Comparison of ENCODE assay signal across 6 cellular contexts in genomic region chr16:30996324-30996999, GRCh38. TPM values are rescaled to one million over a fixed set of nuclear protein-coding genes. Genes with fewer than 3 reads are reported as not detected.
A peak's percentile ranks its signal among the peaks of the same experiment; 100 is the strongest.
DNase-seq lines count a peak whose midpoint lies in the region; ATAC-seq and TF ChIP-seq lines count a peak whose summit lies in the region.

No MANE protein-coding gene starts in this region.

- peaks cover 34% of the 10 kb centered on the region for H3K4me1 Mint-ChIP-seq in activated CD8-positive, alpha-beta T cell treated with anti-CD3 and anti-CD28 coated beads, Interleukin-2, amount 10 ng/mL, durations not matched to agents 7 days and 5 days (ENCODE audit: low read depth)

- H2BK120ac ChIP-seq in mesenchymal stem cell (ENCODE audit: low read depth, low read length) = peak overlapping the region; percentile 51

- H3K4me1 ChIP-seq in mesenchymal stem cell (ENCODE audit: control insufficient read depth, insufficient read depth, low read depth, low read length) = peaks cover 24% of the 10 kb centered on the region

- no peak overlapping the region for H3K4ac ChIP-seq in mesenchymal stem cell (ENCODE audit: low read depth in 1 of 2, low read length in 2 of 2)

- CTCF ChIA-PET in activated CD8-positive, alpha-beta T cell treated with anti-CD3 and anti-CD28 coated beads, Interleukin-2, amount 10 ng/mL, durations not matched to agents 7 days and 5 days (lab: Charles Lee) = interaction anchor here (1.0 to 1.2 kb wide), 3 partner anchors 12 to 464 kb away, joined by 3 to 6 read pairs (median 4); partner anchors contain the start of gene HSD3B7

- no peak for ATAC-seq in activated CD8-positive, alpha-beta T cell treated with anti-CD3 and anti-CD28 coated beads, Interleukin-2, amount 10 ng/mL, durations not matched to agents 7 days and 5 days
- no peak for ATAC-seq in HG03469 (IDR thresholded peaks at IDR 0.05; ENCODE audit: unreplicated experiment)
- no peak for ATAC-seq in GM21717 (IDR thresholded peaks at IDR 0.05; ENCODE audit: unreplicated experiment)

- no peak for DNase-seq in activated CD8-positive, alpha-beta T cell treated with anti-CD3 and anti-CD28 coated beads, Interleukin-2, amount 10 ng/mL, durations not matched to agents 7 days and 5 days
- DNase-seq in mesenchymal stem cell = peak; percentile 20
- no peak for DNase-seq in mesenteric fat pad (ENCODE audit: low spot score)

- H2BK5ac ChIP-seq in mesenchymal stem cell (ENCODE audit: low read depth, low read length, poor library complexity, severe bottlenecking) = peak overlapping the region; percentile 31

- H3K23ac ChIP-seq in mesenchymal stem cell (ENCODE audit: low read length in 2 of 2) = no peak overlapping the region

- H3K4me3 ChIP-seq in GM12875 (ENCODE audit: low read depth, low read length) (peak overlapping the region; percentile 45), mesenchymal stem cell (ENCODE audit: insufficient read depth in 1 of 2, low read depth in 1 of 2, low read length in 2 of 2) (peak overlapping the region; percentile 36 to 78)

- H3K9me3 ChIP-seq in mesenchymal stem cell (ENCODE audit: control insufficient read depth, low read length) = no peaks in the 10 kb centered on the region

- no peaks in the 10 kb centered on the region for H3K9me3 Mint-ChIP-seq in activated CD8-positive, alpha-beta T cell treated with anti-CD3 and anti-CD28 coated beads, Interleukin-2, amount 10 ng/mL, durations not matched to agents 7 days and 5 days (ENCODE audit: insufficient read depth)

- peak overlapping the region; percentile 14 to 73 for H3K18ac ChIP-seq in mesenchymal stem cell (ENCODE audit: low read depth in 1 of 2, low read length in 2 of 2)

- H3K27ac Mint-ChIP-seq in activated CD8-positive, alpha-beta T cell treated with anti-CD3 and anti-CD28 coated beads, Interleukin-2, amount 10 ng/mL, durations not matched to agents 7 days and 5 days = peak overlapping the region; percentile 94

- peaks cover 3% of the 10 kb centered on the region for H3K79me1 ChIP-seq in mesenchymal stem cell (replicated peaks; ENCODE audit: low read length, poor library complexity, severe bottlenecking)

- no peak overlapping the region for H2BK15ac ChIP-seq in mesenchymal stem cell (ENCODE audit: low read depth, poor library complexity, severe bottlenecking)

- peak overlapping the region; percentile 86 for H3K9ac ChIP-seq in mesenchymal stem cell (ENCODE audit: low read length)

- peak overlapping the region in 1 of 2 experiments; percentile 1 for H3K14ac ChIP-seq in mesenchymal stem cell (ENCODE audit: low read length in 2 of 2)

- H3K36me3 Mint-ChIP-seq in activated CD8-positive, alpha-beta T cell treated with anti-CD3 and anti-CD28 coated beads, Interleukin-2, amount 10 ng/mL, durations not matched to agents 7 days and 5 days (ENCODE audit: low read depth) = no peaks in the 10 kb centered on the region

- H2AFZ ChIP-seq in mesenchymal stem cell (ENCODE audit: low read depth, low read length) = no peak overlapping the region

- H3K27ac ChIP-seq in mesenchymal stem cell (ENCODE audit: low read length, poor library complexity, severe bottlenecking) = peak overlapping the region; percentile 62

- H3K4me3 Mint-ChIP-seq in activated CD8-positive, alpha-beta T cell treated with anti-CD3 and anti-CD28 coated beads, Interleukin-2, amount 10 ng/mL, durations not matched to agents 7 days and 5 days = peak overlapping the region; percentile 92

- WGBS in mesenchymal stem cell = 33% methylated on average over 25 of the region's 25 CpGs

- H4K8ac ChIP-seq in mesenchymal stem cell (ENCODE audit: low read length) = peak overlapping the region; percentile 89

- peak overlapping the region; percentile 70 for H4K91ac ChIP-seq in mesenchymal stem cell (ENCODE audit: low read length)

- no peaks in the 10 kb centered on the region for H3K27me3 ChIP-seq in mesenchymal stem cell (ENCODE audit: control insufficient read depth in 1 of 2, insufficient read depth in 1 of 2, low read length in 2 of 2)

- H3K36me3 ChIP-seq in mesenchymal stem cell (ENCODE audit: control insufficient read depth in 1 of 2, insufficient read depth in 2 of 2, low read depth in 1 of 2, low read length in 2 of 2) = peaks cover 9 to 25% of the 10 kb centered on the region in 2 experiments

- peak overlapping the region; percentile 61 for H3K4me2 ChIP-seq in mesenchymal stem cell (ENCODE audit: low read length, poor library complexity, severe bottlenecking)

- peak overlapping the region; percentile 26 for H2AK5ac ChIP-seq in mesenchymal stem cell (ENCODE audit: low read length, severe bottlenecking)

- H2BK12ac ChIP-seq in mesenchymal stem cell (ENCODE audit: low read length in 2 of 2) = no peak overlapping the region

- POLR2A ChIA-PET in activated CD8-positive, alpha-beta T cell treated with anti-CD3 and anti-CD28 coated beads, Interleukin-2, amount 10 ng/mL, durations not matched to agents 7 days and 5 days (lab: Charles Lee) = interaction anchor here (1.0 to 1.6 kb wide), 4 partner anchors 9 to 184 kb away, joined by 3 to 13 read pairs (median 6); partner anchors contain the start of genes FUS, ZNF646 and ZNF668

- H3K27me3 Mint-ChIP-seq in activated CD8-positive, alpha-beta T cell treated with anti-CD3 and anti-CD28 coated beads, Interleukin-2, amount 10 ng/mL, durations not matched to agents 7 days and 5 days (ENCODE audit: low read depth) = peaks cover 2% of the 10 kb centered on the region

- no peak for TF ChIP-seq CTCF in GM12875 (IDR thresholded peaks at IDR 0.05; ENCODE audit: borderline replicate concordance, insufficient read depth, low read depth, low read length)

RNA-seq across cellular contexts. Expression of gene HSD3B7, which starts 11.5 kb away (rescaled TPM):
- total RNA-seq in activated CD8-positive, alpha-beta T cell treated with anti-CD3 and anti-CD28 coated beads, Interleukin-2, amount 10 ng/mL, durations not matched to agents 7 days and 5 days = 1 to 10 TPM; 6.3 to 7.8 TPM
- polyA plus RNA-seq in mesenchymal stem cell (2013, experiment 1 of 2) = 9.2 TPM
- polyA plus RNA-seq in mesenchymal stem cell (2013, experiment 2 of 2) = 9.4 TPM
- 51.1 TPM for total RNA-seq in mesenteric fat pad

RNA-seq across cellular contexts. Expression of gene STX1B, which starts 14.0 kb away (rescaled TPM):
- 1 to 10 TPM; 1.7 to 2.2 TPM for total RNA-seq in activated CD8-positive, alpha-beta T cell treated with anti-CD3 and anti-CD28 coated beads, Interleukin-2, amount 10 ng/mL, durations not matched to agents 7 days and 5 days
- 0.47 TPM for polyA plus RNA-seq in mesenchymal stem cell (2013, experiment 1 of 2)
- 0.37 TPM for polyA plus RNA-seq in mesenchymal stem cell (2013, experiment 2 of 2)
- 1.5 TPM for total RNA-seq in mesenteric fat pad

RNA-seq across cellular contexts. Expression of gene STX4, which starts 36.9 kb away (rescaled TPM):
- 10 to 100 TPM; 46.4 to 53.5 TPM for total RNA-seq in activated CD8-positive, alpha-beta T cell treated with anti-CD3 and anti-CD28 coated beads, Interleukin-2, amount 10 ng/mL, durations not matched to agents 7 days and 5 days
- 80.0 TPM for polyA plus RNA-seq in mesenchymal stem cell (2013, experiment 1 of 2)
- 81.0 TPM for polyA plus RNA-seq in mesenchymal stem cell (2013, experiment 2 of 2)
- 111 TPM for total RNA-seq in mesenteric fat pad

RNA-seq across cellular contexts. Expression of gene SETD1A, which starts 38.9 kb away (rescaled TPM):
- 10 to 100 TPM; 25.6 to 28.4 TPM for total RNA-seq in activated CD8-positive, alpha-beta T cell treated with anti-CD3 and anti-CD28 coated beads, Interleukin-2, amount 10 ng/mL, durations not matched to agents 7 days and 5 days
- polyA plus RNA-seq in mesenchymal stem cell (2013, experiment 1 of 2) = 11.7 TPM
- polyA plus RNA-seq in mesenchymal stem cell (2013, experiment 2 of 2) = 10.9 TPM
- 18.5 TPM for total RNA-seq in mesenteric fat pad

RNA-seq across cellular contexts. Expression of gene ORAI3, which starts 47.6 kb away (rescaled TPM):
- 10 to 100 TPM; 21.4 to 23.1 TPM for total RNA-seq in activated CD8-positive, alpha-beta T cell treated with anti-CD3 and anti-CD28 coated beads, Interleukin-2, amount 10 ng/mL, durations not matched to agents 7 days and 5 days
- 63.4 TPM for polyA plus RNA-seq in mesenchymal stem cell (2013, experiment 1 of 2)
- polyA plus RNA-seq in mesenchymal stem cell (2013, experiment 2 of 2) = 64.8 TPM
- 17.9 TPM for total RNA-seq in mesenteric fat pad
